8 cellular contexts compared by ENCODE assay signal in the genomic region with DNA sequence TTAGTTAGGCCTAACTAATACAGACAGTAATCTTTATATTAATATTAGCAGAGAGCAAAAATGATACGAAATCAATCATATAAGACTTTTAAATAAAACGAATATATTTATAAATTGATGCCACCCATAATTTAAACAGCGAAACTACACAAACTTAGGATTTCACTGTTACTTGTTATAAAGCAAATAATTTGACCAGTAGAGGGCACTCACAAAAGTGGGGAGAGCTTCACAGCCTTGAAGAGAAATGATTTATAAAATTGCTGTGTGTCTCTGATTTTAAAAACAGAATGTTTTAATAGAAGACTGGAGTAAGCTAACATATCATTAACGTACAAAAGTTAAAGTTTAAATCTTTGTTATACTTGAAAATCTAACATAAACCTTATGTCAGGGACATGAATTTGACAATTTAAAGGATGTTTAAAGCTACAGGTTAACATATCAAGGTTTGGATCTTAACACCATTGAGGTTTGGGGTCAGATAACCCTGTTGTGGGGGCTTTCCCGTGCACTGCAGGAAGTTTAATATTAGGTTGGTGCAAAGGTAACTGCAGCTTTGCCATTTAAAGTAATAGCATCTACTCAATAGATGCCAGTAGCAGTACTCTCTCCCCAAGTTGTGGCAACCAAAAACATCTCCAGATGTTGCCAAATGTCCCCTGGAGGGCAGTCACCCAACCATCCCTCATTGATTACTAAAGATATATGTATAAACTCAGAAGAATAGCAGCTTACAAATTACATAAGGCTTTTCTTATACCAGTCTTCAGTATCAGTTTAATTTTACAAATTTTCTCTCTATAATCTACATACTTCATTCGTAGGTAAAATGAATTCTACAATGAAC. TPM values are rescaled to one million over a fixed set of nuclear protein-coding genes. Genes with fewer than 3 reads are reported as not detected.
DNase-seq lines count a peak whose midpoint lies in the region; ATAC-seq, FAIRE-seq and TF ChIP-seq lines count a peak whose summit lies in the region.

No MANE protein-coding gene starts in this region.

- no peak for TF ChIP-seq EP300 in transverse colon (IDR thresholded peaks at IDR 0.05; ENCODE audit: low read depth)

- peak; percentile 68 for ATAC-seq in GM19455 (IDR thresholded peaks at IDR 0.05; ENCODE audit: unreplicated experiment)

- H2AFZ ChIP-seq in keratinocyte (ENCODE audit: control insufficient read depth, low read length): no peak overlapping the region

- H3K9me3 ChIP-seq in ascending aorta (no peaks in the 10 kb centered on the region), keratinocyte (ENCODE audit: control insufficient read depth, low read depth, low read length) (no peaks in the 10 kb centered on the region), transverse colon (no peaks in the 10 kb centered on the region)

- peak; percentile 31 to 67 (median 47) for TF ChIP-seq CTCF in ascending aorta (IDR thresholded peaks at IDR 0.05)
- peak in 2 of 3 experiments; percentile 42 to 45 for TF ChIP-seq CTCF in keratinocyte (optimal IDR thresholded peaks at IDR 0.05 in 1 of 3, IDR thresholded peaks at IDR 0.05 in 1 of 3, conservative IDR thresholded peaks at IDR 0.05 in 1 of 3; ENCODE audit: extremely low read depth in 1 of 3, insufficient read depth in 2 of 3, low read length in 3 of 3)
- peak; percentile 65 to 72 (median 69) for TF ChIP-seq CTCF in transverse colon (IDR thresholded peaks at IDR 0.05)

- DNase-seq in NCI-H2029 (lab: John Stamatoyannopoulos, UW) (peak; percentile 18), NCI-H2029 treated with DMSO at 0.1 percent for 48 hours (lab: John Stamatoyannopoulos, UW) (no peak), NCI-H1105 (lab: John Stamatoyannopoulos, UW) (peak; percentile 6), ascending aorta (ENCODE audit: low spot score in 2 of 2) (no peak), keratinocyte (ENCODE audit: low read depth, low spot score) (no peak), transverse colon (no peak), ureter (ENCODE audit: low spot score) (no peak)

- no peaks in the 10 kb centered on the region for H4K20me1 ChIP-seq in keratinocyte (ENCODE audit: control insufficient read depth, extremely low read depth, insufficient read depth, low read length)

- H3K27ac ChIP-seq in ascending aorta (no peak overlapping the region), keratinocyte (ENCODE audit: control insufficient read depth, insufficient read depth, low read length) (no peak overlapping the region), transverse colon (peak overlapping the region in 2 of 4 donors; percentile 10 to 11)

- H3K36me3 ChIP-seq in ascending aorta (peaks cover 0 to 7% of the 10 kb centered on the region in 2 donors), keratinocyte (ENCODE audit: control insufficient read depth in 2 of 2, extremely low read depth in 1 of 2, insufficient read depth in 2 of 2, low read length in 2 of 2) (peaks cover 2 to 3% of the 10 kb centered on the region in 2 experiments), transverse colon (no peaks in the 10 kb centered on the region)

- H3K9ac ChIP-seq in keratinocyte (ENCODE audit: control insufficient read depth, extremely low read depth, insufficient read depth, low read length): no peak overlapping the region

- FAIRE-seq in keratinocyte (lab: Jason Lieb, UNC): no peak

- dilution Hi-C loops in keratinocyte (cut with MboI; ENCODE audit: extremely low pct_ligation_motif_present, low sequenced_read_pairs): no loop called here

- H3K4me1 ChIP-seq in ascending aorta (no peaks in the 10 kb centered on the region), keratinocyte (ENCODE audit: control insufficient read depth, extremely low read depth, insufficient read depth, low read length) (peaks cover 3% of the 10 kb centered on the region), transverse colon (peaks cover 0 to 28% (median 0%) of the 10 kb centered on the region in 4 donors)

- H3K27me3 ChIP-seq in ascending aorta (no peaks in the 10 kb centered on the region), keratinocyte (ENCODE audit: control insufficient read depth, extremely low read depth, insufficient read depth, low read length) (no peaks in the 10 kb centered on the region), transverse colon (no peaks in the 10 kb centered on the region)

- in situ Hi-C loops in transverse colon (cut with MboI; ENCODE audit: low pct_ligation_motif_present in 1 of 4, low pct_unique_long_range_greater_than_20kb in 1 of 4, low sequenced_read_pairs in 3 of 4): no loop called here

- TF ChIP-seq POLR2A in transverse colon (IDR thresholded peaks at IDR 0.05): no peak

- no peaks in the 10 kb centered on the region for H3K9me1 ChIP-seq in keratinocyte (ENCODE audit: control insufficient read depth, extremely low read depth, insufficient read depth, low read length)

- no peak overlapping the region for H3K4me2 ChIP-seq in keratinocyte (ENCODE audit: control insufficient read depth, extremely low read depth, insufficient read depth, low read depth, low read length)

- H3K79me2 ChIP-seq in keratinocyte (ENCODE audit: control insufficient read depth, insufficient read depth, low read length): peaks cover 61% of the 10 kb centered on the region

- H3K4me3 ChIP-seq in ascending aorta (no peak overlapping the region), keratinocyte (ENCODE audit: control insufficient read depth in 2 of 3, extremely low read depth in 1 of 3, insufficient read depth in 2 of 3, low read depth in 1 of 3, low read length in 3 of 3) (no peak overlapping the region), transverse colon (no peak overlapping the region)

- intact Hi-C loops in ascending aorta (cut with DNase I): no loop called here
- intact Hi-C loops in transverse colon (cut with DNase I; ENCODE audit: low total_unique reads): no loop called here

- WGBS in transverse colon (ENCODE audit: low coverage in 1 of 2), 2 donors: 42 to 46% methylated on average over 5 to 6 of the region's 6 CpGs

RNA-seq across cellular contexts. Expression of a gene that starts 9.3 kb away (rescaled TPM):
- 9.8 TPM for total RNA-seq in ascending aorta
- polyA plus RNA-seq in keratinocyte: 15.0 to 26.1 TPM (median 15.6 TPM) in 3 replicates
- 37.3 TPM for polyA plus RNA-seq in keratinocyte (2011; ENCODE audit: low read depth)
- polyA plus RNA-seq in keratinocyte (2011; cell fraction: cytosol; rRNA removed): 14.4 and 27.1 TPM in 2 replicates
- 15.9 and 22.1 TPM in 2 replicates for polyA plus RNA-seq in keratinocyte (2011; cell fraction: nucleus; rRNA removed)
- polyA plus RNA-seq in keratinocyte (2012; ENCODE audit: low replicate concordance): 13.7 and 15.4 TPM in 2 replicates
- 6.7 to 20.9 TPM (median 11.0 TPM) in 3 replicates for polyA minus RNA-seq in keratinocyte
- 14.2 TPM for polyA minus RNA-seq in keratinocyte (2011; cell fraction: cytosol; rRNA and poly(A)+ RNA removed)
- 9.9 and 19.0 TPM in 2 replicates for polyA minus RNA-seq in keratinocyte (2011; cell fraction: nucleus; rRNA and poly(A)+ RNA removed)
- total RNA-seq in transverse colon: 10 to 100 TPM in 3 of 4 donors, 1 to 10 TPM in 1; 7.6 to 40.6 (median 30.5) TPM
- 33.8 TPM for total RNA-seq in ureter

RNA-seq across cellular contexts. Expression of a gene that starts 46.4 kb away (rescaled TPM):
- total RNA-seq in ascending aorta: 0.85 TPM
- polyA plus RNA-seq in keratinocyte: 8.0 to 13.6 TPM (median 8.5 TPM) in 3 replicates
- polyA plus RNA-seq in keratinocyte (2011; ENCODE audit: low read depth): 8.8 TPM
- 10.6 and 19.8 TPM in 2 replicates for polyA plus RNA-seq in keratinocyte (2011; cell fraction: cytosol; rRNA removed)
- 4.6 and 6.9 TPM in 2 replicates for polyA plus RNA-seq in keratinocyte (2011; cell fraction: nucleus; rRNA removed)
- 7.7 and 9.7 TPM in 2 replicates for polyA plus RNA-seq in keratinocyte (2012; ENCODE audit: low replicate concordance)
- polyA minus RNA-seq in keratinocyte: 0.86 to 6.1 TPM in 2 of 3 replicates, not detected in the other
- 5.0 TPM for polyA minus RNA-seq in keratinocyte (2011; cell fraction: cytosol; rRNA and poly(A)+ RNA removed)
- polyA minus RNA-seq in keratinocyte (2011; cell fraction: nucleus; rRNA and poly(A)+ RNA removed): 1.1 TPM in 2 replicates
- 10 to 100 TPM in 3 of 4 donors, 1 to 10 TPM in 1; 3.6 to 84.2 (median 24.1) TPM for total RNA-seq in transverse colon
- total RNA-seq in ureter: 30.2 TPM

RNA-seq across cellular contexts. Expression of a gene that starts 46.4 kb away (rescaled TPM):
- not detected for total RNA-seq in ascending aorta
- polyA plus RNA-seq in keratinocyte: 0.02 to 0.10 TPM (median 0.05 TPM) in 3 replicates
- polyA plus RNA-seq in keratinocyte (2011; ENCODE audit: low read depth): 0.52 TPM
- 0.21 and 0.23 TPM in 2 replicates for polyA plus RNA-seq in keratinocyte (2011; cell fraction: cytosol; rRNA removed)
- 0.15 and 0.18 TPM in 2 replicates for polyA plus RNA-seq in keratinocyte (2011; cell fraction: nucleus; rRNA removed)
- polyA plus RNA-seq in keratinocyte (2012; ENCODE audit: low replicate concordance): 0.30 TPM in 1 of 2 replicates, not detected in the other
- polyA minus RNA-seq in keratinocyte: 0.10 to 0.22 TPM in 2 of 3 replicates, not detected in the other
- not detected for polyA minus RNA-seq in keratinocyte (2011; cell fraction: cytosol; rRNA and poly(A)+ RNA removed)
- 0.47 TPM in 1 of 2 replicates, not detected in the other for polyA minus RNA-seq in keratinocyte (2011; cell fraction: nucleus; rRNA and poly(A)+ RNA removed)
- under 1 TPM in 1 of 4 donors, not detected in 3; 0.32 TPM for total RNA-seq in transverse colon
- total RNA-seq in ureter: 1.5 TPM

Comparison
In these comparisons a context has a peak if more than half of its experiments do, and no peak if none do; other contexts are left out.
1. DNase-seq: peak in NCI-H2029 (single experiment) and NCI-H1105 (single experiment); none in NCI-H2029 treated with DMSO at 0.1 percent for 48 hours (single experiment), ascending aorta (0 of 2), keratinocyte (single experiment), transverse colon (single experiment) and ureter (single experiment).
2. Peak in every context shown above with its lines, with median percentiles within 50 percentile points of each other: CTCF ChIP-seq.